In the genomic region with DNA sequence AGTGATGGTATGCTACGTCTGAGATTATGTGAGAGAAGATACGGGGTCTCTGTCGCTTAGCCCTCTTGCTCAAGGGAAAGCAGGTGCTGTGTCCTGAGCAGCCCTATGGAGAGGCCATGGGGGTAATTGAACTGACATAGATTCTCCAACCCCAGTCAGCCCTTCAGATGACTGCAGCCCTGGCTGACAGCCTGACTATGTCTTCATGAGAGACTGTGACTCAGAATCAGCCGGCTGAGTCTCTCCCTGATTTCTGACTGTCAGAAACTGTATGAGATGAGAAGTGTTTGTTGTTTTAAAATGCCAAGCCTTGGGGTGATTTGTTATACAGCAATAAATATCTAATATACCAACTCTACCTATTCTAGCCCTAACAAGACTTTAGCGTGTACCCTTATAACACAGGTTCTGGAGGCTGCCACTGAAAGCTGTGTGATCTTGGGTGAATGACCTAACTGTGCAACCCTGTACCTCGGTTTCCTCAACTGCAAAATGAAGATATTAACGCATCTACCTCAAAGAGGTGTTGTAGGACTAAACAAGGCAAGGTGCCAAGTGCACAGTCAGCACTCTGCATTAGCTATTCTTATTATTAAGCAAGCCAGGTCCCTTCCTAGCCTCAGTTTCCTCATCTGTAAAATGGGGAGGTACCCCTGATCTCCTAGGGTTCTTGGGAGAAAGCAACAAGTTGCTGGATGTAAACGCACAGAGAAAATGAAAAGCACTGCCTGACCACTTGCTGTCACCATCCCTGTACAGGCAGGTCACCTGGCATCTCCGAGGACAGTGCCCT, we compare ENCODE assay signal across 32 cellular contexts. TPM values are rescaled to one million over a fixed set of nuclear protein-coding genes. Genes with fewer than 3 reads are reported as not detected.
DNase-seq lines count a peak whose midpoint lies in the region; ATAC-seq and TF ChIP-seq lines count a peak whose summit lies in the region.
"Had no signal": no experiment of that assay in that cellular context is flagged by ENCODE, and none has a peak within 500 bp of the region (broad histone marks: within the 10 kb centered on the region; RNA-seq: fewer than 3 reads in every experiment).

No MANE protein-coding gene starts in this region.

- H3K27ac ChIP-seq in brain microvascular endothelial cell (no peak overlapping the region), foreskin keratinocyte (no peak overlapping the region)
- H3K27ac ChIP-seq: ascending aorta, gastroesophageal sphincter, pancreas, testis had no signal

- no peak overlapping the region for H3K4me3 ChIP-seq in brain microvascular endothelial cell (ENCODE audit: low read depth, low read length)
- H3K4me3 ChIP-seq: ascending aorta; BLaER1 treated with 17β-estradiol and CSF1 and Interleukin-3, amounts not matched to agents 10 nM and 100 nM; gastroesophageal sphincter; pancreas; testis had no signal

- peak; percentile 43 for DNase-seq in EL
- DNase-seq in M059J (ENCODE audit: low read depth), result peak; percentile 49
- peak; percentile 34 for DNase-seq in brain microvascular endothelial cell
- peak in 1 of 2 donors; percentile 48 for DNase-seq in foreskin keratinocyte
- DNase-seq in AG20443 (ENCODE audit: low spot score), result no peak
- no peak for DNase-seq in DMS53 (lab: John Stamatoyannopoulos, UW)
- DNase-seq: ACHN; activated CD4-positive, alpha-beta T cell treated with anti-CD3 and anti-CD28 coated beads for 48 hours; COR-L47; DMS79 treated with DMSO at 0.1 percent for 48 hours; Karpas-422; NCI-H1092; NCI-H187 treated with DMSO at 0.1 percent for 48 hours; NCI-H526 treated with DMSO at 0.1 percent for 48 hours; right cardiac atrium; RPMI8226; SK-N-SH; stimulated activated CD4-positive, alpha-beta T cell treated with anti-CD3 and anti-CD28 coated beads, Interleukin-12 subunit alpha, Interleukin-12 subunit beta, amount 100 ng/mL, for 4 hours; stimulated activated CD4-positive, alpha-beta T cell treated with anti-CD3 and anti-CD28 coated beads, Interleukin-4, amount 100 ng/mL, for 4 hours; stimulated activated naive CD4-positive, alpha-beta T cell; T-helper 2 cell; testis had no signal

- in situ Hi-C loops in brain microvascular endothelial cell (cut with HindIII; ENCODE audit: low pct_ligation_motif_present, low sequenced_read_pairs), result no loop called here

- H3K27me3 ChIP-seq in brain microvascular endothelial cell (replicated peaks), result no peaks in the 10 kb centered on the region
- no peaks in the 10 kb centered on the region for H3K27me3 ChIP-seq in foreskin keratinocyte
- H3K27me3 ChIP-seq: ascending aorta; BLaER1 treated with 17β-estradiol and CSF1 and Interleukin-3, amounts not matched to agents 10 nM and 100 nM; gastroesophageal sphincter; pancreas; testis had no signal

- no peaks in the 10 kb centered on the region for H3K36me3 ChIP-seq in brain microvascular endothelial cell (replicated peaks)

- H3K4me1 ChIP-seq in foreskin keratinocyte, result no peaks in the 10 kb centered on the region
- H3K4me1 ChIP-seq: ascending aorta, gastroesophageal sphincter, testis had no signal

- ATAC-seq in foreskin keratinocyte (peak; percentile 67), GM18873 (IDR thresholded peaks at IDR 0.05; ENCODE audit: low FRiP score, unreplicated experiment) (no peak), GM18520 (IDR thresholded peaks at IDR 0.05; ENCODE audit: unreplicated experiment) (no peak)
- ATAC-seq: pancreas had no signal

- TF ChIP-seq CTCF in brain microvascular endothelial cell (IDR thresholded peaks at IDR 0.05; ENCODE audit: low read depth, low read length, missing control alignments) (no peak), foreskin keratinocyte (conservative IDR thresholded peaks at IDR 0.05) (no peak)

RNA-seq across cellular contexts. Expression of a gene that starts 24.9 kb away (rescaled TPM):
- 4.8 and 6.9 TPM in 2 replicates for total RNA-seq in M059J (2014; rRNA removed; shearing (Covaris generic))
- total RNA-seq in foreskin keratinocyte, result 4.3 and 6.2 TPM in 2 replicates
- 3.2 and 5.4 TPM in 2 replicates for polyA plus RNA-seq in foreskin keratinocyte

RNA-seq across cellular contexts. Expression of a gene that starts 30.3 kb away (rescaled TPM):
- total RNA-seq in M059J (2014; rRNA removed; shearing (Covaris generic)), result 0.34 and 0.96 TPM in 2 replicates
- total RNA-seq in foreskin keratinocyte, result 0.10 and 0.11 TPM in 2 replicates
- polyA plus RNA-seq in foreskin keratinocyte, result 0.34 and 0.42 TPM in 2 replicates
- total RNA-seq: activated T-helper 1 cell treated with anti-CD3 and anti-CD28 coated beads, Interleukin-12 subunit alpha, Interleukin-12 subunit beta, Interleukin-2, Interleukin-4 antibody, amounts not matched to agents 30 ng/mL and 10 ng/mL and 1 ng/mL, durations not matched to agents 14 hours and 24 hours and 36 hours; natural killer cell treated with Interleukin-12 subunit alpha and Interleukin-12 subunit beta and Interleukin-15 and Interleukin-18, amount 100 ng/mL, for 72 hours had no signal

RNA-seq across cellular contexts. Expression of a gene that starts 39.9 kb away (rescaled TPM):
- 44.6 and 47.9 TPM in 2 replicates for total RNA-seq in M059J (2014; rRNA removed; shearing (Covaris generic))
- 42.2 and 88.5 TPM in 2 replicates for total RNA-seq in foreskin keratinocyte
- 120 and 195 TPM in 2 replicates for polyA plus RNA-seq in foreskin keratinocyte
- total RNA-seq: ascending aorta had no signal

RNA-seq across cellular contexts. Expression of a gene that starts 46.7 kb away (rescaled TPM):
- not detected in 2 replicates for total RNA-seq in M059J (2014; rRNA removed; shearing (Covaris generic))
- total RNA-seq in foreskin keratinocyte, result not detected in 2 replicates
- polyA plus RNA-seq in foreskin keratinocyte, result not detected in 2 replicates
- total RNA-seq: activated T-helper 1 cell treated with anti-CD3 and anti-CD28 coated beads, Interleukin-12 subunit alpha, Interleukin-12 subunit beta, Interleukin-2, Interleukin-4 antibody, amounts not matched to agents 30 ng/mL and 10 ng/mL and 1 ng/mL, durations not matched to agents 14 hours and 24 hours and 36 hours; ascending aorta; gastroesophageal sphincter; lower leg skin; natural killer cell treated with Interleukin-12 subunit alpha and Interleukin-12 subunit beta and Interleukin-15 and Interleukin-18, amount 100 ng/mL, for 72 hours; pancreas; right cardiac atrium had no signal
- polyA plus RNA-seq: keratinocyte, pancreas, right cardiac atrium, SK-N-SH had no signal

Comparison
In these comparisons a context has a peak if more than half of its experiments do, and no peak if none do; other contexts are left out.
1. DNase-seq: peak in EL (single experiment), M059J (single experiment) and brain microvascular endothelial cell (single experiment); none in AG20443 (single experiment) and DMS53 (single experiment).